In genomic region chr17:57691939-57692338, GRCh38 we compare ENCODE assay signal across 11 cellular contexts. TPM values are rescaled to one million over a fixed set of nuclear protein-coding genes. Genes with fewer than 3 reads are reported as not detected.
"Had no signal": no experiment of that assay in that cellular context is flagged by ENCODE, and none has a peak within 500 bp of the region (broad histone marks: within the 10 kb centered on the region; RNA-seq: fewer than 3 reads in every experiment).

No MANE protein-coding gene starts in this region.

- H3K4me3 ChIP-seq: GM23248, HAP-1 had no signal

- ATAC-seq: HCT116 had no signal

- DNase-seq: GM23248, GOT3, H7, HFFc6, KG1 had no signal

- H2AFZ ChIP-seq: GM23248 had no signal

- H3K27ac ChIP-seq: GM23248, HL-60 had no signal

- H3K36me3 ChIP-seq: HAP-1 had no signal

- H3K9ac ChIP-seq: GM23248 had no signal

- H3K4me1 ChIP-seq: HAP-1 had no signal

- H3K9me3 ChIP-seq: HAP-1 had no signal

RNA-seq across cellular contexts. Expression of gene CCDC182, which starts 53.2 kb away (rescaled TPM):
- total RNA-seq: GM23248, H4, H7, HFFc6, HT1080 had no signal
- polyA plus RNA-seq: GM23248, IgD-negative memory B cell had no signal
